8 cellular contexts compared by ENCODE assay signal in the genomic region with DNA sequence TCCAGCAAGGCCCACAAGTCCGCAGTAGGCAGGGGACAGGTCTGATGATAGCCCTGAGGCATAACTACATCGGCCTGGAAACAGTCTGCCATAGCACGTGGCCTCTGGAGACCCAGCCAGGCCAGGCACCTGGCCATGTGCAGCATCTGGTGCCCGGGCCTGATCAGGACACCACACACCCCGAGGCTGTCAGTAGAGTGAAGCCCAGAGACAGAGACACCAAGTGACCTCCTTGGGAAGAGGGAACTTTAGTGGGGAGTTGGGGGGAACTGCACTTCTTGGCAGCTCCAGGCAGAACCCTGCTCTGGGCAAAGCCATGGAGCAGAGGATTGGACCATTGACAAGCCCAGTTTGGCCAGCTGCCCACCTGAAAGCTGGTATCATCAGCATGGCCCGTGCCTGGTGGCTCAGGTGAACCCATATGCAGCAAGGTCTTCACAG. TPM values are rescaled to one million over a fixed set of nuclear protein-coding genes. Genes with fewer than 3 reads are reported as not detected.
DNase-seq lines count a peak whose midpoint lies in the region; ATAC-seq and TF ChIP-seq lines count a peak whose summit lies in the region.

No MANE protein-coding gene starts in this region.

- peaks cover 47% of the 10 kb centered on the region for H3K4me1 Mint-ChIP-seq in endothelial cell (ENCODE audit: unreplicated experiment)
- peaks cover 14 to 36% of the 10 kb centered on the region in 2 donors for H3K4me1 Mint-ChIP-seq in natural killer cell treated with Interleukin-12 subunit alpha and Interleukin-12 subunit beta and Interleukin-15 and Interleukin-18, amount 100 ng/mL, for 72 hours (ENCODE audit: low read depth in 2 of 2)

- H3K36me3 ChIP-seq in NT2/D1 (ENCODE audit: insufficient read depth, insufficient read length, low read length) = peaks cover 14% of the 10 kb centered on the region

- H3K27ac Mint-ChIP-seq in endothelial cell (ENCODE audit: unreplicated experiment) = peak overlapping the region; percentile 84
- H3K27ac Mint-ChIP-seq in natural killer cell treated with Interleukin-12 subunit alpha and Interleukin-12 subunit beta and Interleukin-15 and Interleukin-18, amount 100 ng/mL, for 72 hours = peak overlapping the region; percentile 50 to 81

- no peaks in the 10 kb centered on the region for H3K9me3 Mint-ChIP-seq in endothelial cell (ENCODE audit: unreplicated experiment)
- H3K9me3 Mint-ChIP-seq in natural killer cell treated with Interleukin-12 subunit alpha and Interleukin-12 subunit beta and Interleukin-15 and Interleukin-18, amount 100 ng/mL, for 72 hours = no peaks in the 10 kb centered on the region

- peak overlapping the region; percentile 93 for H3K9ac ChIP-seq in NT2/D1 (ENCODE audit: insufficient read length, low read depth)

- peak overlapping the region; percentile 92 for H3K4me3 Mint-ChIP-seq in endothelial cell (ENCODE audit: unreplicated experiment)
- peak overlapping the region; percentile 74 for H3K4me3 Mint-ChIP-seq in natural killer cell treated with Interleukin-12 subunit alpha and Interleukin-12 subunit beta and Interleukin-15 and Interleukin-18, amount 100 ng/mL, for 72 hours

- H3K27me3 Mint-ChIP-seq in endothelial cell (ENCODE audit: unreplicated experiment) = peaks cover 2% of the 10 kb centered on the region
- H3K27me3 Mint-ChIP-seq in natural killer cell treated with Interleukin-12 subunit alpha and Interleukin-12 subunit beta and Interleukin-15 and Interleukin-18, amount 100 ng/mL, for 72 hours = no peaks in the 10 kb centered on the region

- peaks cover 29% of the 10 kb centered on the region for H3K36me3 Mint-ChIP-seq in endothelial cell (ENCODE audit: low read depth, unreplicated experiment)
- H3K36me3 Mint-ChIP-seq in natural killer cell treated with Interleukin-12 subunit alpha and Interleukin-12 subunit beta and Interleukin-15 and Interleukin-18, amount 100 ng/mL, for 72 hours = peaks cover 5% of the 10 kb centered on the region

- TF ChIP-seq CTCF in 22Rv1 (IDR thresholded peaks at IDR 0.05) (no peak), endothelial cell (IDR thresholded peaks at IDR 0.05; ENCODE audit: unreplicated experiment) (no peak)

- H3K9me3 ChIP-seq in NT2/D1 (ENCODE audit: insufficient read depth, low read length) = peaks cover 6% of the 10 kb centered on the region; the same call in 1 of the 2 replicates

- peaks cover 32% of the 10 kb centered on the region for H3K4me1 ChIP-seq in NT2/D1 (ENCODE audit: insufficient read depth, insufficient read length)

- DNase-seq in NT2/D1 (ENCODE audit: low read depth, low spot score) (no peak), endothelial cell (ENCODE audit: low spot score) (no peak), HuH-7.5 (ENCODE audit: low spot score) (no peak), NCI-H345 treated with DMSO at 0.1 percent for 48 hours (lab: John Stamatoyannopoulos, UW; ENCODE audit: unreplicated experiment) (no peak), KG1 (lab: John Stamatoyannopoulos, UW) (no peak)
- DNase-seq in natural killer cell treated with Interleukin-12 subunit alpha and Interleukin-12 subunit beta and Interleukin-15 and Interleukin-18, amount 100 ng/mL, for 72 hours (ENCODE audit: low spot score) = no peak

- no peak for ATAC-seq in natural killer cell treated with Interleukin-12 subunit alpha and Interleukin-12 subunit beta and Interleukin-15 and Interleukin-18, amount 100 ng/mL, for 72 hours
- ATAC-seq in GM21447 (IDR thresholded peaks at IDR 0.05; ENCODE audit: unreplicated experiment) = no peak

- H3K4me3 ChIP-seq in NT2/D1 (ENCODE audit: insufficient read length, low read depth) = no peak overlapping the region

- peaks cover 12% of the 10 kb centered on the region for H3K27me3 ChIP-seq in NT2/D1 (ENCODE audit: insufficient read depth, insufficient read length)

- peak overlapping the region; percentile 78 for H3K27ac ChIP-seq in 22Rv1

RNA-seq across cellular contexts. Expression of a gene that starts 1.2 kb away (rescaled TPM):
- total RNA-seq in endothelial cell (ENCODE audit: unreplicated experiment) = 283 TPM
- total RNA-seq in natural killer cell treated with Interleukin-12 subunit alpha and Interleukin-12 subunit beta and Interleukin-15 and Interleukin-18, amount 100 ng/mL, for 72 hours = 100 to 1,000 TPM in 1 of 2 donors, 10 to 100 TPM in 1; 88.4 to 126 TPM

RNA-seq across cellular contexts. Expression of a gene that starts 53.9 kb away (rescaled TPM):
- 11.5 TPM for total RNA-seq in endothelial cell (ENCODE audit: unreplicated experiment)
- 10 to 100 TPM; 11.1 to 27.4 TPM for total RNA-seq in natural killer cell treated with Interleukin-12 subunit alpha and Interleukin-12 subunit beta and Interleukin-15 and Interleukin-18, amount 100 ng/mL, for 72 hours

RNA-seq across cellular contexts. Expression of a gene that starts 56.2 kb away (rescaled TPM):
- total RNA-seq in endothelial cell (ENCODE audit: unreplicated experiment) = 11.2 TPM
- 10 to 100 TPM; 14.0 to 26.2 TPM for total RNA-seq in natural killer cell treated with Interleukin-12 subunit alpha and Interleukin-12 subunit beta and Interleukin-15 and Interleukin-18, amount 100 ng/mL, for 72 hours
